Comparison of ENCODE assay signal across 11 cellular contexts in the genomic region with DNA sequence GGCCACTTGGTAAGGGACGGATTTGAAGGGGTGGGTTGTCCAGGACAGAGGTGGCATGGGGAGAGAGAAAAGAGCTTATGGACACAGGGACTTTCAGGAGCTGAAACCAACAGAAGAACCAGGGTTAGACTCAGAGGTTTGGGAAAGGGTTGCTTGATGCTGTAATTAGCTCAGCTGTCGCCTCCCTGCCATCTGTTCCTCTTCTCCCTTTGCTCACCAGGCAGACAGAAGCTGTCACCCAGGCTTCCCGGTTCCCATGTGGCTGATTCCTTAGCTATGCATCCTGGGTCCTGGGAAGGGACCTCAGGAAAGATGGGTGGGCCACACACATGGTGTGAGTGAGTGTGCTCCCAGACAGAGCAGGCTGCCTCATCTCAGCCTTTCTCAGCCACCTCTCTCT. TPM values are rescaled to one million over a fixed set of nuclear protein-coding genes. Genes with fewer than 3 reads are reported as not detected.
A peak's percentile ranks its signal among the peaks of the same experiment; 100 is the strongest.
DNase-seq lines count a peak whose midpoint lies in the region; ATAC-seq and TF ChIP-seq lines count a peak whose summit lies in the region.
"Had no signal": no experiment of that assay in that cellular context is flagged by ENCODE, and none has a peak within 500 bp of the region (broad histone marks: within the 10 kb centered on the region; RNA-seq: fewer than 3 reads in every experiment).

No MANE protein-coding gene starts in this region.

- intact Hi-C loops in adrenal gland (cut with DNase I), result no loop called here
- intact Hi-C loops in A673 (cut with micrococcal nuclease; ENCODE audit: unreplicated experiment), result no loop called here

- no TSS peak for BruUV-seq in A673 (replicated peaks; lab: Mats Ljungman, UMichigan)

- ATAC-seq in stimulated activated memory B cell treated with anti-CD40 and anti-IgM and Interleukin-4, amounts not matched to agents 10 μg/mL and 1 μg/mL and 100 μg/mL, for 72 hours, result no peak
- no peak for ATAC-seq in GM21737 (IDR thresholded peaks at IDR 0.05; ENCODE audit: unreplicated experiment)

- no peak for TF ChIP-seq CTCF in adrenal gland (IDR thresholded peaks at IDR 0.05)
- TF ChIP-seq CTCF in A673 (conservative IDR thresholded peaks at IDR 0.05; ENCODE audit: low read depth, low read length), result no peak

- H3K36me3 ChIP-seq in adrenal gland (replicated peaks in 1 of 2), result peaks cover 0 to 28% of the 10 kb centered on the region in 2 donors
- no peaks in the 10 kb centered on the region for H3K36me3 ChIP-seq in A673 (ENCODE audit: insufficient read depth, low read length, poor library complexity, severe bottlenecking)
- H3K36me3 ChIP-seq: vagina had no signal

- H3K4me3 ChIP-seq in adrenal gland (no peak overlapping the region), A673 (ENCODE audit: low read depth, low read length, poor library complexity, severe bottlenecking) (no peak overlapping the region)
- H3K4me3 ChIP-seq: vagina had no signal

- CTCF ChIA-PET in A673 (lab: Charles Lee), result no interaction called here

- 47 to 56% (median 51%) methylated on average over 3 of the region's 3 CpGs for WGBS in adrenal gland, 4 donors

- peaks cover 20% of the 10 kb centered on the region for H3K36me3 Mint-ChIP-seq in stimulated activated memory B cell treated with anti-CD40 and anti-IgM and Interleukin-4, amounts not matched to agents 10 μg/mL and 1 μg/mL and 100 μg/mL, for 72 hours

- H3K4me1 Mint-ChIP-seq in stimulated activated memory B cell treated with anti-CD40 and anti-IgM and Interleukin-4, amounts not matched to agents 10 μg/mL and 1 μg/mL and 100 μg/mL, for 72 hours, result peaks cover 13% of the 10 kb centered on the region

- POLR2A ChIA-PET in A673 (lab: Charles Lee; ENCODE audit: low non-redundant PET), result no interaction called here

- peak; percentile 60 for DNase-seq in LHCN-M2 (ENCODE audit: low read depth)
- DNase-seq in adrenal gland, result peak in 3 of 7 donors; percentile 16 to 25 (median 21)
- DNase-seq in hepatic stellate cell (ENCODE audit: low spot score), result peak; percentile 52
- no peak for DNase-seq in A673 (ENCODE audit: low spot score)
- no peak for DNase-seq in globus pallidus (ENCODE audit: low spot score)
- DNase-seq: MM.1S, nucleus accumbens, T-helper 2 cell had no signal

- no peaks in the 10 kb centered on the region for H3K9me3 ChIP-seq in adrenal gland (replicated peaks in 1 of 3)
- H3K9me3 ChIP-seq in A673 (ENCODE audit: low read depth, low read length, poor library complexity, severe bottlenecking), result no peaks in the 10 kb centered on the region
- H3K9me3 ChIP-seq: vagina had no signal

- H3K27ac ChIP-seq in adrenal gland (peak overlapping the region in 4 of 5 donors; percentile 39 to 86 (median 59)), A673 (ENCODE audit: low read depth, low read length, poor library complexity, severe bottlenecking) (no peak overlapping the region)
- H3K27ac ChIP-seq: vagina had no signal

- TF ChIP-seq POLR2A in adrenal gland (IDR thresholded peaks at IDR 0.05), result no peak

- H3K27ac Mint-ChIP-seq in stimulated activated memory B cell treated with anti-CD40 and anti-IgM and Interleukin-4, amounts not matched to agents 10 μg/mL and 1 μg/mL and 100 μg/mL, for 72 hours, result peak overlapping the region; percentile 30

- H3K4me3 Mint-ChIP-seq in stimulated activated memory B cell treated with anti-CD40 and anti-IgM and Interleukin-4, amounts not matched to agents 10 μg/mL and 1 μg/mL and 100 μg/mL, for 72 hours, result no peak overlapping the region

- H3K27me3 ChIP-seq in adrenal gland, result no peaks in the 10 kb centered on the region
- no peaks in the 10 kb centered on the region for H3K27me3 ChIP-seq in A673 (replicated peaks; ENCODE audit: insufficient read depth, low read depth, low read length, poor library complexity)
- H3K27me3 ChIP-seq: vagina had no signal

- no peaks in the 10 kb centered on the region for H3K27me3 Mint-ChIP-seq in stimulated activated memory B cell treated with anti-CD40 and anti-IgM and Interleukin-4, amounts not matched to agents 10 μg/mL and 1 μg/mL and 100 μg/mL, for 72 hours

- H3K4me1 ChIP-seq in adrenal gland (replicated peaks in 1 of 2), result peaks cover 19 to 62% of the 10 kb centered on the region in 2 donors
- H3K4me1 ChIP-seq in A673 (ENCODE audit: insufficient read depth, low read length, poor library complexity, severe bottlenecking), result no peaks in the 10 kb centered on the region

- H3K9me3 Mint-ChIP-seq in stimulated activated memory B cell treated with anti-CD40 and anti-IgM and Interleukin-4, amounts not matched to agents 10 μg/mL and 1 μg/mL and 100 μg/mL, for 72 hours, result no peaks in the 10 kb centered on the region

RNA-seq across cellular contexts. Expression of a gene that starts 14.0 kb away (rescaled TPM):
- total RNA-seq in LHCN-M2 (2014; rRNA removed) (15.2 and 16.7 TPM in 2 replicates), adrenal gland (10 to 100 TPM; 20.8 to 69.6 (median 38.1) TPM), A673 (2021) (24.0 and 26.6 TPM in 2 replicates)
- polyA plus RNA-seq in LHCN-M2 (2012), result 31.5 TPM
- polyA plus RNA-seq in adrenal gland, result 10 to 100 TPM in 2 of 3 donors, 1 to 10 TPM in 1; 8.4 to 70.0 (median 26.7) TPM

Comparison
In these comparisons a context has a peak if more than half of its experiments do, and no peak if none do; other contexts are left out.
1. DNase-seq: peak in LHCN-M2 (single experiment) and hepatic stellate cell (single experiment); none in A673 (single experiment) and globus pallidus (single experiment).